19 cellular contexts compared by ENCODE assay signal in genomic region chr11:128933481-128934178, GRCh38. TPM values are rescaled to one million over a fixed set of nuclear protein-coding genes. Genes with fewer than 3 reads are reported as not detected.
"Had no signal": no experiment of that assay in that cellular context is flagged by ENCODE, and none has a peak within 500 bp of the region (broad histone marks: within the 10 kb centered on the region; RNA-seq: fewer than 3 reads in every experiment).

No MANE protein-coding gene starts in this region.

- H3K4me1 ChIP-seq: colonic mucosa, esophagus muscularis mucosa, gastrocnemius medialis, right lobe of liver, tibial artery had no signal

- H3K27ac ChIP-seq: colonic mucosa, esophagus muscularis mucosa, gastrocnemius medialis, right lobe of liver, skin epidermis, tibial artery, WERI-Rb-1 had no signal

- ATAC-seq: gastrocnemius medialis; left cardiac atrium; right lobe of liver; stimulated activated effector memory CD8-positive, alpha-beta T cell treated with anti-CD3 and anti-CD28 coated beads, Interleukin-12 subunit alpha, Interleukin-12 subunit beta, amount 100 ng/mL, for 72 hours had no signal

- H3K4me3 Mint-ChIP-seq: activated naive CD8-positive, alpha-beta T cell treated with anti-CD3 and anti-CD28 coated beads for 36 hours; memory B cell; stimulated activated effector memory CD8-positive, alpha-beta T cell treated with anti-CD3 and anti-CD28 coated beads, Interleukin-12 subunit alpha, Interleukin-12 subunit beta, amount 100 ng/mL, for 72 hours; stimulated activated naive CD8-positive, alpha-beta T cell treated with anti-CD3 and anti-CD28 coated beads, Interleukin-15, amount 100 ng/mL, for 72 hours had no signal

- H3K27ac Mint-ChIP-seq: activated naive CD8-positive, alpha-beta T cell treated with anti-CD3 and anti-CD28 coated beads for 36 hours; memory B cell; stimulated activated effector memory CD8-positive, alpha-beta T cell treated with anti-CD3 and anti-CD28 coated beads, Interleukin-12 subunit alpha, Interleukin-12 subunit beta, amount 100 ng/mL, for 72 hours; stimulated activated naive CD8-positive, alpha-beta T cell treated with anti-CD3 and anti-CD28 coated beads, Interleukin-15, amount 100 ng/mL, for 72 hours had no signal

- H3K4me3 ChIP-seq: colonic mucosa, esophagus muscularis mucosa, gastrocnemius medialis, right lobe of liver, skin epidermis, tibial artery had no signal

- H3K27me3 Mint-ChIP-seq: stimulated activated naive CD8-positive, alpha-beta T cell treated with anti-CD3 and anti-CD28 coated beads, Interleukin-15, amount 100 ng/mL, for 72 hours had no signal

- H3K9me3 ChIP-seq: colonic mucosa, esophagus muscularis mucosa, gastrocnemius medialis, right lobe of liver, tibial artery had no signal

- H3K36me3 ChIP-seq: colonic mucosa, esophagus muscularis mucosa, gastrocnemius medialis, right lobe of liver, tibial artery, WERI-Rb-1 had no signal

- H3K27me3 ChIP-seq: colonic mucosa, gastrocnemius medialis, right lobe of liver had no signal

- H3K36me3 Mint-ChIP-seq: activated naive CD8-positive, alpha-beta T cell treated with anti-CD3 and anti-CD28 coated beads for 36 hours; stimulated activated effector memory CD8-positive, alpha-beta T cell treated with anti-CD3 and anti-CD28 coated beads, Interleukin-12 subunit alpha, Interleukin-12 subunit beta, amount 100 ng/mL, for 72 hours had no signal

- DNase-seq: activated CD4-positive, CD25-positive, alpha-beta regulatory T cell treated with anti-CD3 and anti-CD28 coated beads, Interleukin-2, amount 50 U/mL, for 72 hours; activated CD8-positive, alpha-beta memory T cell treated with anti-CD3 and anti-CD28 coated beads, Interleukin-2, amount 50 U/mL, for 4 hours; activated naive CD4-positive, alpha-beta T cell treated with Interleukin-2 at 50 U/mL for 16 hours; activated naive CD8-positive, alpha-beta T cell treated with anti-CD3 and anti-CD28 coated beads for 36 hours; activated T-cell treated with anti-CD3 and anti-CD28 coated beads, Interleukin-2, amount 50 U/mL, for 48 hours; colonic mucosa; gastrocnemius medialis; hypothalamus; left cardiac atrium; occipital lobe; right lobe of liver; stimulated activated CD4-positive, alpha-beta T cell treated with anti-CD3 and anti-CD28 coated beads, Interleukin-1b, Interleukin-23, amount 100 ng/mL, for 48 hours; stimulated activated naive CD8-positive, alpha-beta T cell treated with anti-CD3 and anti-CD28 coated beads, Interleukin-15, amount 100 ng/mL, for 72 hours; tibial artery; WERI-Rb-1 had no signal

RNA-seq across cellular contexts. Expression of gene TP53AIP1, which starts 9.0 kb away (rescaled TPM):
- total RNA-seq: activated naive CD8-positive, alpha-beta T cell treated with anti-CD3 and anti-CD28 coated beads for 36 hours; gastrocnemius medialis; left cardiac atrium had no signal

RNA-seq across cellular contexts. Expression of gene KCNJ5, which starts 42.5 kb away (rescaled TPM):
- total RNA-seq: activated naive CD8-positive, alpha-beta T cell treated with anti-CD3 and anti-CD28 coated beads for 36 hours had no signal
